10 cellular contexts compared by ENCODE assay signal in the genomic region with DNA sequence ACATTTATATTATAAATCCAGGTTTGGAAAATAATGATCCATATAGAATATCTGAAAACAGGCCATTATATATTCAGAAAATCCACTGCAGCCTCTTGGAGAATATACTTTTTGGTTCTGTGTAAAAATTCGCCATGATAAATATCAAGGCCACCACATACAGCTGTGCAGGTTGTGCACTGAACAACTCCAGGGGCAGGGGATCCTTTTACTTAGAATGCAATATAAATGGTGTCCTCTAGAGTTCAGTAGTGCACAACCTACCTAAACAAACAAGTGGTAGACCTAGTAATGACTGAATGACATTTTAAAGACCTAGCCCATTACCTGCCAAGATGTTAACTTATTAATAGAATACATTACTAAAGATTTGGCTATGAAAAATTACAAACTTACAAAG. TPM values are rescaled to one million over a fixed set of nuclear protein-coding genes. Genes with fewer than 3 reads are reported as not detected.
DNase-seq lines count a peak whose midpoint lies in the region; ATAC-seq and TF ChIP-seq lines count a peak whose summit lies in the region.
"Had no signal": no experiment of that assay in that cellular context is flagged by ENCODE, and none has a peak within 500 bp of the region (broad histone marks: within the 10 kb centered on the region; RNA-seq: fewer than 3 reads in every experiment).

No MANE protein-coding gene starts in this region.

- H3K4me3 Mint-ChIP-seq in T-helper 2 cell treated with Interferon-gamma antibody and Interleukin-4, amounts not matched to agents 5 μg/mL and 100 μg/mL, for 36 hours: no peak overlapping the region
- H3K4me3 Mint-ChIP-seq: IgD-negative memory B cell had no signal

- no peaks in the 10 kb centered on the region for H3K9me3 ChIP-seq in PC-3 (ENCODE audit: low read length)

- H3K9me3 Mint-ChIP-seq in T-helper 2 cell treated with Interferon-gamma antibody and Interleukin-4, amounts not matched to agents 5 μg/mL and 100 μg/mL, for 36 hours: no peaks in the 10 kb centered on the region

- H3K4me2 ChIP-seq in PC-3 (ENCODE audit: low read length): no peak overlapping the region

- no peak overlapping the region for H3K9ac ChIP-seq in PC-3 (ENCODE audit: low read length)

- H3F3A ChIP-seq in PC-3 (ENCODE audit: low read length, unreplicated experiment): no peaks in the 10 kb centered on the region

- no peaks in the 10 kb centered on the region for H3K79me2 ChIP-seq in PC-3 (ENCODE audit: low read length)

- POLR2A ChIA-PET in PC-3 (lab: Charles Lee; ENCODE audit: unreplicated experiment): no interaction called here

- no peak overlapping the region for H3K4me3 ChIP-seq in PC-3 (ENCODE audit: low read length)

- DNase-seq in PC-3 (peak; percentile 61), left colon (no peak), head of caudate nucleus (no peak)
- no peak for DNase-seq in T-helper 2 cell treated with Interferon-gamma antibody and Interleukin-4, amounts not matched to agents 5 μg/mL and 100 μg/mL, for 36 hours (ENCODE audit: low spot score)

- no peaks in the 10 kb centered on the region; the same call in 1 of the 2 replicates for H3K4me1 ChIP-seq in PC-3 (ENCODE audit: insufficient read depth, low read length)

- H4K20me1 ChIP-seq in PC-3 (ENCODE audit: low read length): no peaks in the 10 kb centered on the region

- CTCF ChIA-PET in PC-3 (lab: Charles Lee): interaction anchor here (1.0 kb wide), 1 partner anchor 103 kb away, joined by 3 read pairs; no protein-coding TSS in a partner anchor

- H3K4me1 Mint-ChIP-seq in T-helper 2 cell treated with Interferon-gamma antibody and Interleukin-4, amounts not matched to agents 5 μg/mL and 100 μg/mL, for 36 hours (ENCODE audit: low read depth): peaks cover 18% of the 10 kb centered on the region

- peaks cover 39% of the 10 kb centered on the region for H3K27me3 Mint-ChIP-seq in T-helper 2 cell treated with Interferon-gamma antibody and Interleukin-4, amounts not matched to agents 5 μg/mL and 100 μg/mL, for 36 hours (ENCODE audit: low read depth)

- no peak overlapping the region for H3K27ac ChIP-seq in PC-3 (ENCODE audit: low read length)

- H3K9me2 ChIP-seq in PC-3 (replicated peaks; ENCODE audit: low read length): no peaks in the 10 kb centered on the region

- peak; percentile 65 for TF ChIP-seq CTCF in PC-3 (conservative IDR thresholded peaks at IDR 0.05; ENCODE audit: low read depth, low read length)

- no peaks in the 10 kb centered on the region for H3K36me3 ChIP-seq in PC-3 (ENCODE audit: low read depth, low read length)

- intact Hi-C loops in PC-3 (cut with micrococcal nuclease) (loop anchor here (1.0 to 5.0 kb wide), 3 partner anchors 103 to 263 kb away; no protein-coding TSS in a partner anchor), left colon (cut with DNase I, micrococcal nuclease) (no loop called here), head of caudate nucleus (cut with DNase I) (no loop called here)

- H3K27me3 ChIP-seq in PC-3 (ENCODE audit: low read length): no peaks in the 10 kb centered on the region

- peak; percentile 60 for ATAC-seq in GM18502 (IDR thresholded peaks at IDR 0.05; ENCODE audit: poor library complexity, unreplicated experiment)
- ATAC-seq in HG02588 (IDR thresholded peaks at IDR 0.05; ENCODE audit: unreplicated experiment): peak; percentile 45
- peak; percentile 87 for ATAC-seq in PC-3
- ATAC-seq in left colon: peak; percentile 76
- ATAC-seq in GM19452 (IDR thresholded peaks at IDR 0.05; ENCODE audit: unreplicated experiment): no peak
- no peak for ATAC-seq in HG03442 (IDR thresholded peaks at IDR 0.05; ENCODE audit: unreplicated experiment)

- BruUV-seq in PC-3 (replicated peaks; lab: Mats Ljungman, UMichigan): no TSS peak

- H3K27ac Mint-ChIP-seq in T-helper 2 cell treated with Interferon-gamma antibody and Interleukin-4, amounts not matched to agents 5 μg/mL and 100 μg/mL, for 36 hours: no peak overlapping the region
- H3K27ac Mint-ChIP-seq: IgD-negative memory B cell had no signal

- no peaks in the 10 kb centered on the region for H3K36me3 Mint-ChIP-seq in T-helper 2 cell treated with Interferon-gamma antibody and Interleukin-4, amounts not matched to agents 5 μg/mL and 100 μg/mL, for 36 hours (ENCODE audit: low read depth)

- no peak overlapping the region for H2AFZ ChIP-seq in PC-3 (ENCODE audit: low read length)

RNA-seq across cellular contexts. Expression of a gene that starts 22.4 kb away (rescaled TPM):
- not detected in 2 replicates for total RNA-seq in PC-3 (2014; rRNA removed)
- total RNA-seq in left colon: under 1 TPM in 1 of 2 donors, not detected in 1; 0.25 TPM
- total RNA-seq: skeletal muscle tissue had no signal

RNA-seq across cellular contexts. Expression of a gene that starts 37.9 kb away (rescaled TPM):
- total RNA-seq in PC-3 (2014; rRNA removed): 32.9 and 36.3 TPM in 2 replicates
- total RNA-seq in left colon: 10 to 100 TPM; 19.2 to 27.3 TPM

Comparison
In these comparisons a context has a peak if more than half of its experiments do, and no peak if none do; other contexts are left out.
1. ATAC-seq: peak in GM18502 (single experiment), HG02588 (single experiment), PC-3 (single experiment) and left colon (single experiment); none in GM19452 (single experiment) and HG03442 (single experiment).